24 cellular contexts compared by ENCODE assay signal in the genomic region with DNA sequence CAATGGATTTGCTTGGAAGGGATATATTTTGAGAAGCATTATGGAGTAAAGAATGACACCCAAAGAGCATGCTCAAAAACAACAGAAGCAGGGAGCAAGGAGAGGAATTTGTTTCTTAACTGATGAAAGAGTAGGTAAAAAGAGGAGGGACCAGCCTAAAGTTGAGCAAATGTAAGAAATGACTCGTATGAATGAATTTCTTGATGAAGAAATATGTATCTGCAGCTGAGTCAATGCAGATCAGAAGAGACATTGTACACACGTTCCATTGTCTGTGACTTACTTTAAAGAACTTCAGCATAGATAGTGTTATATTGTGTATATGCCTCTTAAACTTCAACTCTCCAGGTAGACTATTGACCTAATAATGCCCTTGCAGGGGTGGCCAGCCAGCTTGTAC.
"Had no signal": no experiment of that assay in that cellular context is flagged by ENCODE, and none has a peak within 500 bp of the region (broad histone marks: within the 10 kb centered on the region; RNA-seq: fewer than 3 reads in every experiment).

No MANE protein-coding gene starts in this region.

- H3K27me3 Mint-ChIP-seq: activated CD4-positive, alpha-beta memory T cell treated with anti-CD3 and anti-CD28 coated beads, Interleukin-2, amount 10 ng/mL, durations not matched to agents 7 days and 5 days; activated naive CD4-positive, alpha-beta T cell treated with anti-CD3 and anti-CD28 coated beads, Interleukin-2, amount 10 ng/mL, durations not matched to agents 7 days and 5 days; activated T-cell treated with anti-CD3 and anti-CD28 coated beads, Interleukin-2, amount 50 U/mL, for 24 hours; central memory CD8-positive, alpha-beta T cell; progenitor cell of endocrine pancreas; T-helper 17 cell had no signal

- H3K9me3 ChIP-seq: adrenal gland, lower lobe of right lung, transverse colon, vagina had no signal

- DNase-seq: activated CD4-positive, alpha-beta memory T cell treated with anti-CD3 and anti-CD28 coated beads, Interleukin-2, amount 10 ng/mL, durations not matched to agents 7 days and 5 days; activated CD4-positive, alpha-beta T cell treated with anti-CD3 and anti-CD28 coated beads for 4 hours; activated naive CD4-positive, alpha-beta T cell treated with anti-CD3 and anti-CD28 coated beads, Interleukin-2, amount 10 ng/mL, durations not matched to agents 7 days and 5 days; activated T-cell treated with anti-CD3 and anti-CD28 coated beads, Interleukin-2, amount 50 U/mL, for 24 hours; adrenal gland; cortex of kidney; effector CD8-positive, alpha-beta T cell; foreskin melanocyte; head of caudate nucleus; immature natural killer cell; lower lobe of right lung; small intestine; stimulated activated CD4-positive, alpha-beta T cell treated with anti-CD3 and anti-CD28 coated beads, Interleukin-4, amount 100 ng/mL, for 4 hours; stimulated activated CD8-positive, alpha-beta memory T cell treated with anti-CD3 and anti-CD28 coated beads, Interleukin-4, amount 100 ng/mL, for 48 hours; stimulated activated naive CD4-positive, alpha-beta T cell treated with Interleukin-2 at 50 U/mL for 16 hours; substantia nigra; T-helper 17 cell; transverse colon had no signal

- H3K4me3 Mint-ChIP-seq: activated CD4-positive, alpha-beta memory T cell treated with anti-CD3 and anti-CD28 coated beads, Interleukin-2, amount 10 ng/mL, durations not matched to agents 7 days and 5 days; activated naive CD4-positive, alpha-beta T cell treated with anti-CD3 and anti-CD28 coated beads, Interleukin-2, amount 10 ng/mL, durations not matched to agents 7 days and 5 days; activated T-cell treated with anti-CD3 and anti-CD28 coated beads, Interleukin-2, amount 50 U/mL, for 24 hours; central memory CD8-positive, alpha-beta T cell; immature natural killer cell; mesothelial cell of epicardium; T-helper 17 cell; WTC11 had no signal

- H3K36me3 ChIP-seq: adrenal gland, lower lobe of right lung, transverse colon, vagina had no signal

- H3K4me1 Mint-ChIP-seq: activated CD4-positive, alpha-beta memory T cell treated with anti-CD3 and anti-CD28 coated beads, Interleukin-2, amount 10 ng/mL, durations not matched to agents 7 days and 5 days; activated naive CD4-positive, alpha-beta T cell treated with anti-CD3 and anti-CD28 coated beads, Interleukin-2, amount 10 ng/mL, durations not matched to agents 7 days and 5 days; central memory CD8-positive, alpha-beta T cell; immature natural killer cell; mesothelial cell of epicardium; T-helper 17 cell had no signal

- H3K36me3 Mint-ChIP-seq: activated naive CD4-positive, alpha-beta T cell treated with anti-CD3 and anti-CD28 coated beads, Interleukin-2, amount 10 ng/mL, durations not matched to agents 7 days and 5 days; immature natural killer cell; mesothelial cell of epicardium had no signal

- H3K27ac ChIP-seq: adrenal gland, lower lobe of right lung, transverse colon, vagina had no signal

- H3K27me3 ChIP-seq: adrenal gland, transverse colon, vagina had no signal

- H3K27ac Mint-ChIP-seq: activated CD4-positive, alpha-beta memory T cell treated with anti-CD3 and anti-CD28 coated beads, Interleukin-2, amount 10 ng/mL, durations not matched to agents 7 days and 5 days; activated naive CD4-positive, alpha-beta T cell treated with anti-CD3 and anti-CD28 coated beads, Interleukin-2, amount 10 ng/mL, durations not matched to agents 7 days and 5 days; activated T-cell treated with anti-CD3 and anti-CD28 coated beads, Interleukin-2, amount 50 U/mL, for 24 hours; immature natural killer cell; mesothelial cell of epicardium; progenitor cell of endocrine pancreas; T-helper 17 cell; WTC11 had no signal

- H3K4me3 ChIP-seq: adrenal gland, lower lobe of right lung, transverse colon, vagina had no signal

- ATAC-seq: lower lobe of right lung, right cardiac atrium, T-helper 17 cell, WTC11 had no signal

- H3K4me1 ChIP-seq: adrenal gland, lower lobe of right lung, transverse colon, vagina had no signal

- H3K9me3 Mint-ChIP-seq: activated CD4-positive, alpha-beta memory T cell treated with anti-CD3 and anti-CD28 coated beads, Interleukin-2, amount 10 ng/mL, durations not matched to agents 7 days and 5 days; activated naive CD4-positive, alpha-beta T cell treated with anti-CD3 and anti-CD28 coated beads, Interleukin-2, amount 10 ng/mL, durations not matched to agents 7 days and 5 days; central memory CD8-positive, alpha-beta T cell had no signal
